Comparison of ENCODE assay signal across 8 cellular contexts in genomic region chr11:68880851-68881250, GRCh38.
"Had no signal": no experiment of that assay in that cellular context is flagged by ENCODE, and none has a peak within 500 bp of the region (broad histone marks: within the 10 kb centered on the region; RNA-seq: fewer than 3 reads in every experiment).

No MANE protein-coding gene starts in this region.

- H2AFZ ChIP-seq: GM23338 had no signal

- H3K27ac Mint-ChIP-seq: GM23338, H9 had no signal

- FAIRE-seq: H1, H54, HTR-8/SVneo had no signal

- H3K4me2 ChIP-seq: GM23338 had no signal

- DNase-seq: H9, HCEC 1CT, IMR-90, KBM-7 had no signal

- H3K4me3 Mint-ChIP-seq: GM23338, H9 had no signal

- H3K9me3 Mint-ChIP-seq: GM23338, H9 had no signal

- ATAC-seq: GM23338 had no signal

- H3K4me3 ChIP-seq: GM23338 had no signal
